Comparison of ENCODE assay signal across 8 cellular contexts in genomic region chr10:36779238-36779846, GRCh38.
DNase-seq lines count a peak whose midpoint lies in the region; ATAC-seq and TF ChIP-seq lines count a peak whose summit lies in the region.

No MANE protein-coding gene starts in this region.

- no peaks in the 10 kb centered on the region for H3K36me3 ChIP-seq in left lung

- H3K4me3 ChIP-seq in choroid plexus epithelial cell (ENCODE audit: low read depth, low read length) (no peak overlapping the region), left lung (no peak overlapping the region)

- no peaks in the 10 kb centered on the region for H3K4me1 ChIP-seq in left lung

- no peaks in the 10 kb centered on the region for H3K9me3 ChIP-seq in left lung

- no peaks in the 10 kb centered on the region for H3K27me3 ChIP-seq in left lung

- H3K27ac ChIP-seq in left lung = no peak overlapping the region

- TF ChIP-seq CTCF in choroid plexus epithelial cell (conservative IDR thresholded peaks at IDR 0.05; ENCODE audit: low read depth, low read length) (peak; percentile 85), left lung (IDR thresholded peaks at IDR 0.05) (peak; percentile 60 to 80)

- peak; percentile 99 for ATAC-seq in left lung
- ATAC-seq in HG02852 (IDR thresholded peaks at IDR 0.05; ENCODE audit: unreplicated experiment) = no peak
- no peak for ATAC-seq in GM19467 (IDR thresholded peaks at IDR 0.05; ENCODE audit: unreplicated experiment)

- intact Hi-C loops in left lung (cut with DNase I) = loop anchor here in 1 of 2 donors (10.0 kb wide), 1 partner anchor 1145 kb away; no protein-coding TSS in a partner anchor

- DNase-seq in ELR (ENCODE audit: low read depth) (peak; percentile 51), NCI-H345 (lab: John Stamatoyannopoulos, UW) (peak; percentile 32), choroid plexus epithelial cell (ENCODE audit: low read depth) (peak; percentile 91), left lung (no peak), GF-D8 (lab: John Stamatoyannopoulos, UW) (no peak), NCI-H510A treated with DMSO at 0.1 percent for 48 hours (lab: John Stamatoyannopoulos, UW) (no peak)

Comparison
In these comparisons a context has a peak if more than half of its experiments do, and no peak if none do; other contexts are left out.
1. DNase-seq: peak in ELR (single experiment), NCI-H345 (single experiment) and choroid plexus epithelial cell (single experiment); none in left lung (0 of 2), GF-D8 (single experiment) and NCI-H510A treated with DMSO at 0.1 percent for 48 hours (single experiment).